Comparison of ENCODE assay signal across 8 cellular contexts in the genomic region with DNA sequence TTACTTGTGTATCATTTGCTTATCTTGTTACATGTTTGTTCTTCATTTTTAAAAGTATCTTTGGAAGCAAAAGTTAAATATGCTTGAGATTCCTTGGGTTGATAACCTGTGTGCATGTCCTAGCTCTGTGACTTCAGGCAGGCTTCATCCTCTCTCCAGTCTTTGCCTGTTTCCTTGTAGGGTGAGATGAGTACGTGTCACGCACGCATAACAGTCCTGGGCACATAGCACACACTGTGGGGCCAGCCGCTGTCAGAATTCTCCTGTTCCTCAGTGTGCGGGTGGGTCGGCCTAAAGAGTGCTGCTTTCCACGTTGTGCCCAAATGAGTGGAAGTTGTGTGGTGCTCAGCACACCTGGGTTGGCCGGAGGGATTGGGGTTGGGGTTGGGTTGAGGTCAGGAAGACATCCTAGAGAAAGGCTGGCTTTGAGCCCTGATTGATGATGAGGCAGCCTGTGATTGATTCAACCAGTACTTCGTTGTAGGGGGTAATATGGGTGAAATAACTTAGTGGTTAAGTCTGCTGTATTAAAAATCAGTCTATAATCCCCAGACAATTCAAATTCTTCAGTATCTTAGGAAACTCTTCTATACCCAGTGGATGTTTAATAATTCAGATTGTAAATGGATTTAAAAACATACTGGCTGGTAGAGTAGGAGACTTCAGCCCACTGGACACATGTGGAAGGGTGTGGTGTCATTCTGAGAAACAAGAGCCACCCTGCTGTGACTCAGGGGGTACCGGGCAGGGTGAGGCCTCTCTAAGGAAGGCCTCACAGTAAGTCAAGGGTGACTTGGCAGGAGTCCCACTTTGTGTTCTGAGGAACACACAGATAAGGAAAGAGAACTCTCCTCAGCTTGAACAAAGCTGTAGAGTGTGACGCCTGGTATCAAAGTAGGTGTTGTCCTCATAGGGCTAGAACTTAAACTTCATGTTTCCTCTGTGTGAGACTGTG. TPM values are rescaled to one million over a fixed set of nuclear protein-coding genes. Genes with fewer than 3 reads are reported as not detected.
DNase-seq lines count a peak whose midpoint lies in the region; ATAC-seq and TF ChIP-seq lines count a peak whose summit lies in the region.

No MANE protein-coding gene starts in this region.

- peak overlapping the region; percentile 83 for H3K27ac ChIP-seq in cardiac muscle cell

- no peak overlapping the region for H3K4me3 ChIP-seq in cardiac muscle cell
- peak overlapping the region; percentile 4 for H3K4me3 ChIP-seq in skeletal muscle satellite cell (ENCODE audit: low read length)

- peak; percentile 55 for ATAC-seq in HG03469 (IDR thresholded peaks at IDR 0.05; ENCODE audit: unreplicated experiment)

- no peak overlapping the region for H3K9ac ChIP-seq in skeletal muscle satellite cell (ENCODE audit: low read depth, low read length)

- intact Hi-C loops in activated T-helper 1 cell treated with anti-CD3 and anti-CD28 coated beads, Interleukin-12 subunit alpha, Interleukin-12 subunit beta, Interleukin-2, Interleukin-4 antibody, amounts not matched to agents 30 ng/mL and 10 ng/mL and 1 ng/mL, durations not matched to agents 14 hours and 24 hours and 36 hours (cut with micrococcal nuclease), result no loop called here

- peaks cover 36% of the 10 kb centered on the region for H3K36me3 Mint-ChIP-seq in activated T-helper 1 cell treated with anti-CD3 and anti-CD28 coated beads, Interleukin-12 subunit alpha, Interleukin-12 subunit beta, Interleukin-2, Interleukin-4 antibody, amounts not matched to agents 30 ng/mL and 10 ng/mL and 1 ng/mL, durations not matched to agents 14 hours and 24 hours and 36 hours (ENCODE audit: low read depth)

- H3K9me3 Mint-ChIP-seq in activated T-helper 1 cell treated with anti-CD3 and anti-CD28 coated beads, Interleukin-12 subunit alpha, Interleukin-12 subunit beta, Interleukin-2, Interleukin-4 antibody, amounts not matched to agents 30 ng/mL and 10 ng/mL and 1 ng/mL, durations not matched to agents 14 hours and 24 hours and 36 hours, result no peaks in the 10 kb centered on the region

- H3K36me3 ChIP-seq in cardiac muscle cell (peaks cover 18% of the 10 kb centered on the region), skeletal muscle satellite cell (ENCODE audit: insufficient read depth, low read length) (peaks cover 57% of the 10 kb centered on the region)

- peaks cover 31% of the 10 kb centered on the region for H3K4me1 ChIP-seq in cardiac muscle cell (ENCODE audit: low read depth)
- peaks cover 27% of the 10 kb centered on the region for H3K4me1 ChIP-seq in skeletal muscle satellite cell (ENCODE audit: control insufficient read depth, insufficient read depth, low read length)

- peak overlapping the region; percentile 55 for H3K27ac Mint-ChIP-seq in activated T-helper 1 cell treated with anti-CD3 and anti-CD28 coated beads, Interleukin-12 subunit alpha, Interleukin-12 subunit beta, Interleukin-2, Interleukin-4 antibody, amounts not matched to agents 30 ng/mL and 10 ng/mL and 1 ng/mL, durations not matched to agents 14 hours and 24 hours and 36 hours

- no peak overlapping the region for H3K4me3 Mint-ChIP-seq in activated T-helper 1 cell treated with anti-CD3 and anti-CD28 coated beads, Interleukin-12 subunit alpha, Interleukin-12 subunit beta, Interleukin-2, Interleukin-4 antibody, amounts not matched to agents 30 ng/mL and 10 ng/mL and 1 ng/mL, durations not matched to agents 14 hours and 24 hours and 36 hours

- DNase-seq in GM03348 (ENCODE audit: low spot score), result peak; percentile 64
- no peak for DNase-seq in activated T-helper 1 cell treated with anti-CD3 and anti-CD28 coated beads, Interleukin-12 subunit alpha, Interleukin-12 subunit beta, Interleukin-2, Interleukin-4 antibody, amounts not matched to agents 30 ng/mL and 10 ng/mL and 1 ng/mL, durations not matched to agents 14 hours and 24 hours and 36 hours (ENCODE audit: low spot score)
- peak; percentile 79 to 85 for DNase-seq in cardiac muscle cell (ENCODE audit: low read depth in 1 of 2, low spot score in 1 of 2)
- no peak for DNase-seq in cerebellar nuclear complex (lab: John Stamatoyannopoulos, UW)
- DNase-seq in midbrain (lab: John Stamatoyannopoulos, UW), result no peak
- DNase-seq in retina, result no peak

- H3K27me3 ChIP-seq in cardiac muscle cell (no peaks in the 10 kb centered on the region), skeletal muscle satellite cell (ENCODE audit: control insufficient read depth, insufficient read depth, low read length) (no peaks in the 10 kb centered on the region)

- H3K27me3 Mint-ChIP-seq in activated T-helper 1 cell treated with anti-CD3 and anti-CD28 coated beads, Interleukin-12 subunit alpha, Interleukin-12 subunit beta, Interleukin-2, Interleukin-4 antibody, amounts not matched to agents 30 ng/mL and 10 ng/mL and 1 ng/mL, durations not matched to agents 14 hours and 24 hours and 36 hours (ENCODE audit: insufficient read depth), result no peaks in the 10 kb centered on the region

- no peak for TF ChIP-seq CTCF in cardiac muscle cell (IDR thresholded peaks at IDR 0.05; ENCODE audit: low read depth, low read length)

- H3K9me3 ChIP-seq in cardiac muscle cell (ENCODE audit: low read depth) (no peaks in the 10 kb centered on the region), skeletal muscle satellite cell (replicated peaks; ENCODE audit: low read length) (no peaks in the 10 kb centered on the region)

- H3K4me2 ChIP-seq in skeletal muscle satellite cell (ENCODE audit: low read length), result peak overlapping the region; percentile 5

- H3K4me1 Mint-ChIP-seq in activated T-helper 1 cell treated with anti-CD3 and anti-CD28 coated beads, Interleukin-12 subunit alpha, Interleukin-12 subunit beta, Interleukin-2, Interleukin-4 antibody, amounts not matched to agents 30 ng/mL and 10 ng/mL and 1 ng/mL, durations not matched to agents 14 hours and 24 hours and 36 hours (ENCODE audit: low read depth), result peaks cover 35% of the 10 kb centered on the region

RNA-seq across cellular contexts. Expression of a gene that starts 18.7 kb away (rescaled TPM):
- 160 and 163 TPM in 2 replicates for total RNA-seq in activated T-helper 1 cell treated with anti-CD3 and anti-CD28 coated beads, Interleukin-12 subunit alpha, Interleukin-12 subunit beta, Interleukin-2, Interleukin-4 antibody, amounts not matched to agents 30 ng/mL and 10 ng/mL and 1 ng/mL, durations not matched to agents 14 hours and 24 hours and 36 hours
- total RNA-seq in cardiac muscle cell, result 48.9 and 66.4 TPM in 2 replicates
- polyA plus RNA-seq in cardiac muscle cell, result 320 and 353 TPM in 2 replicates
- 36.0 and 55.9 TPM in 2 replicates for total RNA-seq in skeletal muscle satellite cell (2012; rRNA removed)

RNA-seq across cellular contexts. Expression of a gene that starts 44.2 kb away (rescaled TPM):
- total RNA-seq in activated T-helper 1 cell treated with anti-CD3 and anti-CD28 coated beads, Interleukin-12 subunit alpha, Interleukin-12 subunit beta, Interleukin-2, Interleukin-4 antibody, amounts not matched to agents 30 ng/mL and 10 ng/mL and 1 ng/mL, durations not matched to agents 14 hours and 24 hours and 36 hours, result 8.2 and 12.4 TPM in 2 replicates
- total RNA-seq in cardiac muscle cell, result 15.2 and 21.4 TPM in 2 replicates
- polyA plus RNA-seq in cardiac muscle cell, result 9.7 and 10.2 TPM in 2 replicates
- total RNA-seq in skeletal muscle satellite cell (2012; rRNA removed), result 14.2 and 17.5 TPM in 2 replicates

RNA-seq across cellular contexts. Expression of a gene that starts 54.8 kb away (rescaled TPM):
- total RNA-seq in activated T-helper 1 cell treated with anti-CD3 and anti-CD28 coated beads, Interleukin-12 subunit alpha, Interleukin-12 subunit beta, Interleukin-2, Interleukin-4 antibody, amounts not matched to agents 30 ng/mL and 10 ng/mL and 1 ng/mL, durations not matched to agents 14 hours and 24 hours and 36 hours, result 20.3 and 22.8 TPM in 2 replicates
- 20.9 and 22.3 TPM in 2 replicates for total RNA-seq in cardiac muscle cell
- polyA plus RNA-seq in cardiac muscle cell, result 18.9 and 27.0 TPM in 2 replicates
- 13.4 and 17.3 TPM in 2 replicates for total RNA-seq in skeletal muscle satellite cell (2012; rRNA removed)

Comparison
In these comparisons a context has a peak if more than half of its experiments do, and no peak if none do; other contexts are left out.
1. DNase-seq: peak in GM03348 (single experiment) and cardiac muscle cell (2 of 2); none in activated T-helper 1 cell treated with anti-CD3 and anti-CD28 coated beads, Interleukin-12 subunit alpha, Interleukin-12 subunit beta, Interleukin-2, Interleukin-4 antibody, amounts not matched to agents 30 ng/mL and 10 ng/mL and 1 ng/mL, durations not matched to agents 14 hours and 24 hours and 36 hours (single experiment), cerebellar nuclear complex (0 of 2), midbrain (single experiment) and retina (single experiment).